In genomic region chr6:156776841-156777576, GRCh38 we compare ENCODE assay signal across 1 cellular context.
TF ChIP-seq lines count a peak whose summit lies in the region.

TSS of gene ARID1B (plus strand) at chr6:156777378. CDS start at chr6:156777681, 303 bp downstream.

TF ChIP-seq in GM12878, 131 proteins besides CTCF, POLR2A, EP300 and RAD21 (continued from another document and continues in another):
- TF ChIP-seq LARP7 (IDR thresholded peaks at IDR 0.05) (peak; percentile 57; the same call in 1 of the 2 replicates), SP1 (IDR thresholded peaks at IDR 0.05; ENCODE audit: low read depth, low read length) (peak; percentile 77), SMARCA5 (IDR thresholded peaks at IDR 0.05) (0 out of 2 replicates have a peak, but pooled peaks have one; percentile 41), TAF1 (IDR thresholded peaks at IDR 0.05; ENCODE audit: borderline replicate concordance, low read depth, low read length) (peak; percentile 88; the same call in 1 of the 2 replicates), CHD2 (IDR thresholded peaks at IDR 0.05; ENCODE audit: borderline replicate concordance, low read depth, low read length) (peak; percentile 49; the same call in 1 of the 2 replicates), STAT1 (conservative IDR thresholded peaks at IDR 0.05) (no peak), YY1 (IDR thresholded peaks at IDR 0.05; ENCODE audit: low read depth, low read length) (no peak; the same call in 1 of the 2 replicates), SMAD5 (IDR thresholded peaks at IDR 0.05; ENCODE audit: low read depth) (peak; percentile 20; the same call in 1 of the 2 replicates), E4F1 (IDR thresholded peaks at IDR 0.05; ENCODE audit: borderline replicate concordance, partially characterized antibody) (no peak), ZBTB40 (IDR thresholded peaks at IDR 0.05; ENCODE audit: borderline replicate concordance) (no peak; the same call in 1 of the 2 replicates), ATF3 (IDR thresholded peaks at IDR 0.05; ENCODE audit: borderline replicate concordance, extremely low read depth, low read depth, low read length) (no peak), HDGF (IDR thresholded peaks at IDR 0.05) (no peak), ETV6 (conservative IDR thresholded peaks at IDR 0.05 in 1 of 2, IDR thresholded peaks at IDR 0.05 in 1 of 2; ENCODE audit: borderline replicate concordance in 1 of 2, low read depth in 1 of 2) (no peak), ATF2 (IDR thresholded peaks at IDR 0.05; ENCODE audit: low read length) (no peak), NFXL1 (IDR thresholded peaks at IDR 0.05; ENCODE audit: borderline replicate concordance) (no peak), ZNF217 (IDR thresholded peaks at IDR 0.05) (no peak), NKRF (conservative IDR thresholded peaks at IDR 0.05) (peak; percentile 37; the same call in 1 of the 2 replicates), RUNX3 (IDR thresholded peaks at IDR 0.05; ENCODE audit: low read length) (peak; percentile 18; the same call in 1 of the 2 replicates), STAT3 (IDR thresholded peaks at IDR 0.05; ENCODE audit: low read depth, low read length) (no peak), JUND (IDR thresholded peaks at IDR 0.05; ENCODE audit: low read depth, low read length) (no peak), USF2 (IDR thresholded peaks at IDR 0.05; ENCODE audit: borderline replicate concordance, low read depth, low read length) (no peak), ZNF207 (IDR thresholded peaks at IDR 0.05; ENCODE audit: borderline replicate concordance) (no peak), ZNF24 (IDR thresholded peaks at IDR 0.05) (no peak), USF1 (IDR thresholded peaks at IDR 0.05; ENCODE audit: borderline replicate concordance, extremely low read length, insufficient read depth, low read depth, low read length) (no peak), MXI1 (IDR thresholded peaks at IDR 0.05; ENCODE audit: low read depth, low read length) (no peak), KLF5 (IDR thresholded peaks at IDR 0.05; ENCODE audit: partially characterized antibody) (no peak), RFX5 (IDR thresholded peaks at IDR 0.05; ENCODE audit: low read depth, low read length) (no peak), CEBPZ (IDR thresholded peaks at IDR 0.05; ENCODE audit: low read depth, low read length) (no peak), ELK1 (IDR thresholded peaks at IDR 0.05; ENCODE audit: low read depth, low read length) (no peak), KDM1A (IDR thresholded peaks at IDR 0.05; ENCODE audit: borderline replicate concordance) (no peak), GATAD2B (conservative IDR thresholded peaks at IDR 0.05; ENCODE audit: low read depth) (no peak; the same call in 1 of the 2 replicates), REST (IDR thresholded peaks at IDR 0.05; ENCODE audit: low read depth, low read length) (no peak), IRF5 (IDR thresholded peaks at IDR 0.05; ENCODE audit: borderline replicate concordance) (no peak), NBN (IDR thresholded peaks at IDR 0.05) (no peak; the same call in 1 of the 2 replicates)
